Comparison of ENCODE assay signal across 8 cellular contexts in genomic region chr2:44707945-44708645, GRCh38.
DNase-seq lines count a peak whose midpoint lies in the region; ATAC-seq and TF ChIP-seq lines count a peak whose summit lies in the region.

No MANE protein-coding gene starts in this region.

- POLR2A ChIA-PET in naive thymus-derived CD4-positive, alpha-beta T cell (lab: Charles Lee), result no interaction called here

- no peaks in the 10 kb centered on the region for H3K27me3 Mint-ChIP-seq in naive thymus-derived CD4-positive, alpha-beta T cell
- H3K27me3 Mint-ChIP-seq in mesothelial cell of epicardium (ENCODE audit: low read depth) (no peaks in the 10 kb centered on the region), nephron progenitor cell (ENCODE audit: low read depth, poor library complexity) (peaks cover 15% of the 10 kb centered on the region)

- DNase-seq in NCI-H1105 (lab: John Stamatoyannopoulos, UW) (peak; percentile 58), SIG-M5 treated with dmso at 0.1 percent for 504 hours (lab: John Stamatoyannopoulos, UW; ENCODE audit: unreplicated experiment) (peak; percentile 87), mesothelial cell of epicardium (ENCODE audit: low spot score in 2 of 2, unreplicated experiment in 2 of 2) (no peak), nephron progenitor cell (no peak)
- DNase-seq in naive thymus-derived CD4-positive, alpha-beta T cell, result peak in 2 of 9 donors; percentile 0 to 3
- DNase-seq in stimulated activated CD4-positive, alpha-beta T cell treated with anti-CD3 and anti-CD28 coated beads, Interleukin-2, amount 100 ng/mL, for 48 hours, result no peak
- no peak for DNase-seq in stimulated activated effector memory CD8-positive, alpha-beta T cell treated with anti-CD3 and anti-CD28 coated beads, Interleukin-12 subunit alpha, Interleukin-12 subunit beta, amount 100 ng/mL, for 72 hours (ENCODE audit: low spot score in 2 of 2)

- H3K4me1 Mint-ChIP-seq in naive thymus-derived CD4-positive, alpha-beta T cell, result peaks cover 0 to 27% (median 19%) of the 10 kb centered on the region in 7 donors
- H3K4me1 Mint-ChIP-seq in stimulated activated effector memory CD8-positive, alpha-beta T cell treated with anti-CD3 and anti-CD28 coated beads, Interleukin-12 subunit alpha, Interleukin-12 subunit beta, amount 100 ng/mL, for 72 hours, result no peaks in the 10 kb centered on the region
- peaks cover 8% of the 10 kb centered on the region for H3K4me1 Mint-ChIP-seq in mesothelial cell of epicardium
- H3K4me1 Mint-ChIP-seq in nephron progenitor cell, result peaks cover 6% of the 10 kb centered on the region

- TF ChIP-seq CTCF in mesothelial cell of epicardium (IDR thresholded peaks at IDR 0.05; ENCODE audit: unreplicated experiment) (no peak), nephron progenitor cell (IDR thresholded peaks at IDR 0.05) (no peak)

- no peak overlapping the region for H3K4me3 ChIP-seq in naive thymus-derived CD4-positive, alpha-beta T cell (ENCODE audit: low read length)

- peak overlapping the region in 4 of 10 donors; percentile 1 to 26 (median 14) for H3K4me3 Mint-ChIP-seq in naive thymus-derived CD4-positive, alpha-beta T cell
- H3K4me3 Mint-ChIP-seq in stimulated activated effector memory CD8-positive, alpha-beta T cell treated with anti-CD3 and anti-CD28 coated beads, Interleukin-12 subunit alpha, Interleukin-12 subunit beta, amount 100 ng/mL, for 72 hours, result no peak overlapping the region
- H3K4me3 Mint-ChIP-seq in mesothelial cell of epicardium (no peak overlapping the region), nephron progenitor cell (no peak overlapping the region)

- no peaks in the 10 kb centered on the region for H3K36me3 ChIP-seq in naive thymus-derived CD4-positive, alpha-beta T cell (ENCODE audit: control insufficient read depth in 2 of 3, insufficient read depth in 3 of 3, low read length in 3 of 3)

- H3K27ac Mint-ChIP-seq in naive thymus-derived CD4-positive, alpha-beta T cell, result peak overlapping the region in 1 of 9 donors; percentile 46
- H3K27ac Mint-ChIP-seq in stimulated activated effector memory CD8-positive, alpha-beta T cell treated with anti-CD3 and anti-CD28 coated beads, Interleukin-12 subunit alpha, Interleukin-12 subunit beta, amount 100 ng/mL, for 72 hours, result no peak overlapping the region
- H3K27ac Mint-ChIP-seq in mesothelial cell of epicardium (no peak overlapping the region), nephron progenitor cell (no peak overlapping the region)

- no peaks in the 10 kb centered on the region for H3K4me1 ChIP-seq in naive thymus-derived CD4-positive, alpha-beta T cell (ENCODE audit: control insufficient read depth in 2 of 2, insufficient read depth in 2 of 2, low read length in 2 of 2)

- no peak overlapping the region for H3K27ac ChIP-seq in naive thymus-derived CD4-positive, alpha-beta T cell (ENCODE audit: low read depth, low read length)

- no peaks in the 10 kb centered on the region for H3K9me3 Mint-ChIP-seq in naive thymus-derived CD4-positive, alpha-beta T cell
- H3K9me3 Mint-ChIP-seq in stimulated activated effector memory CD8-positive, alpha-beta T cell treated with anti-CD3 and anti-CD28 coated beads, Interleukin-12 subunit alpha, Interleukin-12 subunit beta, amount 100 ng/mL, for 72 hours, result no peaks in the 10 kb centered on the region
- H3K9me3 Mint-ChIP-seq in mesothelial cell of epicardium, result no peaks in the 10 kb centered on the region
- no peaks in the 10 kb centered on the region for H3K9me3 Mint-ChIP-seq in nephron progenitor cell

- peaks cover 0 to 32% (median 15%) of the 10 kb centered on the region in 5 donors for H3K36me3 Mint-ChIP-seq in naive thymus-derived CD4-positive, alpha-beta T cell
- no peaks in the 10 kb centered on the region for H3K36me3 Mint-ChIP-seq in stimulated activated effector memory CD8-positive, alpha-beta T cell treated with anti-CD3 and anti-CD28 coated beads, Interleukin-12 subunit alpha, Interleukin-12 subunit beta, amount 100 ng/mL, for 72 hours
- H3K36me3 Mint-ChIP-seq in mesothelial cell of epicardium (no peaks in the 10 kb centered on the region), nephron progenitor cell (ENCODE audit: low read depth) (no peaks in the 10 kb centered on the region)

- CTCF ChIA-PET in naive thymus-derived CD4-positive, alpha-beta T cell (lab: Charles Lee), result no interaction called here

- peak; percentile 65 for ATAC-seq in GM21447 (IDR thresholded peaks at IDR 0.05; ENCODE audit: unreplicated experiment)
- ATAC-seq in naive thymus-derived CD4-positive, alpha-beta T cell, result peak; percentile 83
- no peak for ATAC-seq in stimulated activated effector memory CD8-positive, alpha-beta T cell treated with anti-CD3 and anti-CD28 coated beads, Interleukin-12 subunit alpha, Interleukin-12 subunit beta, amount 100 ng/mL, for 72 hours

- intact Hi-C loops in naive thymus-derived CD4-positive, alpha-beta T cell (cut with micrococcal nuclease), result no loop called here

- H3K9me3 ChIP-seq in naive thymus-derived CD4-positive, alpha-beta T cell (ENCODE audit: control insufficient read depth in 2 of 3, low read length in 3 of 3), result no peaks in the 10 kb centered on the region

- no peaks in the 10 kb centered on the region for H3K27me3 ChIP-seq in naive thymus-derived CD4-positive, alpha-beta T cell (ENCODE audit: control insufficient read depth in 2 of 2, insufficient read depth in 2 of 2, low read length in 2 of 2)

Comparison
In these comparisons a context has a peak if more than half of its experiments do, and no peak if none do; other contexts are left out.
1. DNase-seq: peak in NCI-H1105 (single experiment) and SIG-M5 treated with dmso at 0.1 percent for 504 hours (single experiment); none in stimulated activated CD4-positive, alpha-beta T cell treated with anti-CD3 and anti-CD28 coated beads, Interleukin-2, amount 100 ng/mL, for 48 hours (0 of 2), stimulated activated effector memory CD8-positive, alpha-beta T cell treated with anti-CD3 and anti-CD28 coated beads, Interleukin-12 subunit alpha, Interleukin-12 subunit beta, amount 100 ng/mL, for 72 hours (0 of 2), mesothelial cell of epicardium (0 of 2) and nephron progenitor cell (single experiment).